In genomic region chr5:177546262-177546741, GRCh38 we compare ENCODE assay signal across 8 cellular contexts. TPM values are rescaled to one million over a fixed set of nuclear protein-coding genes. Genes with fewer than 3 reads are reported as not detected.
DNase-seq lines count a peak whose midpoint lies in the region; ATAC-seq lines count a peak whose summit lies in the region.

No MANE protein-coding gene starts in this region.

- intact Hi-C loops in left ventricle myocardium superior (cut with micrococcal nuclease) = no loop called here

- peaks cover 1 to 10% of the 10 kb centered on the region in 2 donors for H3K36me3 Mint-ChIP-seq in activated T-cell treated with anti-CD3 and anti-CD28 coated beads, Interleukin-2, amount 50 U/mL, for 72 hours (ENCODE audit: insufficient read depth in 2 of 2)

- peak overlapping the region; percentile 2 for H3K27ac Mint-ChIP-seq in activated T-cell treated with anti-CD3 and anti-CD28 coated beads, Interleukin-2, amount 50 U/mL, for 72 hours

- no peaks in the 10 kb centered on the region for H3K27me3 Mint-ChIP-seq in activated T-cell treated with anti-CD3 and anti-CD28 coated beads, Interleukin-2, amount 50 U/mL, for 72 hours (ENCODE audit: low read depth)

- DNase-seq in activated T-cell treated with anti-CD3 and anti-CD28 coated beads, Interleukin-2, amount 50 U/mL, for 72 hours = no peak
- DNase-seq in activated T-cell treated with anti-CD3 and anti-CD28 coated beads for 4 hours = no peak
- DNase-seq in left ventricle myocardium superior = peak; percentile 60
- DNase-seq in OCI-M2 (lab: John Stamatoyannopoulos, UW; ENCODE audit: unreplicated experiment) = no peak

- no peak overlapping the region for H3K4me3 ChIP-seq in skin epidermis

- WGBS in adipose tissue, 3 donors = 43 to 86% (median 61%) methylated on average over 1 of the region's 1 CpG

- H3K27ac ChIP-seq in adipose tissue (ENCODE audit: low read depth, low read length) (peak overlapping the region; percentile 83), skin epidermis (peak overlapping the region in 20 of 21 experiments; percentile 6 to 85 (median 70))

- H3K4me3 Mint-ChIP-seq in activated T-cell treated with anti-CD3 and anti-CD28 coated beads, Interleukin-2, amount 50 U/mL, for 72 hours = no peak overlapping the region

- H3K9me3 Mint-ChIP-seq in activated T-cell treated with anti-CD3 and anti-CD28 coated beads, Interleukin-2, amount 50 U/mL, for 72 hours = no peaks in the 10 kb centered on the region

- H3K4me1 Mint-ChIP-seq in activated T-cell treated with anti-CD3 and anti-CD28 coated beads, Interleukin-2, amount 50 U/mL, for 72 hours (ENCODE audit: low read depth) = peaks cover 14% of the 10 kb centered on the region

- peak; percentile 40 to 67 for ATAC-seq in activated T-cell treated with anti-CD3 and anti-CD28 coated beads, Interleukin-2, amount 50 U/mL, for 72 hours (replicated peaks in 1 of 2)
- peak; percentile 76 for ATAC-seq in left ventricle myocardium superior
- no peak for ATAC-seq in HG03354 (IDR thresholded peaks at IDR 0.05; ENCODE audit: poor library complexity, severe bottlenecking, unreplicated experiment)
- ATAC-seq in HG02610 (IDR thresholded peaks at IDR 0.05; ENCODE audit: unreplicated experiment) = no peak

RNA-seq across cellular contexts. Expression of gene FAM193B, which starts 8.1 kb away (rescaled TPM):
- 100 to 1,000 TPM in 1 of 2 donors, 10 to 100 TPM in 1; 79.6 to 105 TPM for total RNA-seq in activated T-cell treated with anti-CD3 and anti-CD28 coated beads, Interleukin-2, amount 50 U/mL, for 72 hours
- 100 to 1,000 TPM in 1 of 3 donors, 10 to 100 TPM in 2; 61.5 to 201 (median 72.5) TPM for polyA plus RNA-seq in adipose tissue
- total RNA-seq in left ventricle myocardium superior = 26.4 TPM

RNA-seq across cellular contexts. Expression of gene DDX41, which starts 29.5 kb away (rescaled TPM):
- total RNA-seq in activated T-cell treated with anti-CD3 and anti-CD28 coated beads, Interleukin-2, amount 50 U/mL, for 72 hours = 100 to 1,000 TPM in 1 of 2 donors, 10 to 100 TPM in 1; 89.2 to 117 TPM
- polyA plus RNA-seq in adipose tissue = 10 to 100 TPM; 45.8 to 77.4 (median 77.2) TPM
- 29.8 TPM for total RNA-seq in left ventricle myocardium superior

RNA-seq across cellular contexts. Expression of gene DOK3, which starts 36.7 kb away (rescaled TPM):
- total RNA-seq in activated T-cell treated with anti-CD3 and anti-CD28 coated beads, Interleukin-2, amount 50 U/mL, for 72 hours = 1 to 10 TPM; 4.0 to 5.7 TPM
- polyA plus RNA-seq in adipose tissue = 10 to 100 TPM in 2 of 3 donors, 1 to 10 TPM in 1; 5.2 to 17.7 (median 15.1) TPM
- total RNA-seq in left ventricle myocardium superior = 3.4 TPM

RNA-seq across cellular contexts. Expression of gene TMED9, which starts 45.7 kb away (rescaled TPM):
- 100 to 1,000 TPM in 1 of 2 donors, 10 to 100 TPM in 1; 96.2 to 107 TPM for total RNA-seq in activated T-cell treated with anti-CD3 and anti-CD28 coated beads, Interleukin-2, amount 50 U/mL, for 72 hours
- polyA plus RNA-seq in adipose tissue = 100 to 1,000 TPM in 2 of 3 donors, 10 to 100 TPM in 1; 67.5 to 185 (median 118) TPM
- 63.9 TPM for total RNA-seq in left ventricle myocardium superior

RNA-seq across cellular contexts. Expression of gene PDLIM7, which starts 48.9 kb away (rescaled TPM):
- 10 to 100 TPM; 87.5 to 93.9 TPM for total RNA-seq in activated T-cell treated with anti-CD3 and anti-CD28 coated beads, Interleukin-2, amount 50 U/mL, for 72 hours
- polyA plus RNA-seq in adipose tissue = 100 to 1,000 TPM in 1 of 3 donors, 10 to 100 TPM in 2; 10.5 to 105 (median 54.0) TPM
- 35.1 TPM for total RNA-seq in left ventricle myocardium superior

Comparison
In these comparisons a context has a peak if more than half of its experiments do, and no peak if none do; other contexts are left out.
1. ATAC-seq: peak in activated T-cell treated with anti-CD3 and anti-CD28 coated beads, Interleukin-2, amount 50 U/mL, for 72 hours (2 of 2) and left ventricle myocardium superior (single experiment); none in HG03354 (single experiment) and HG02610 (single experiment).